Comparison of ENCODE assay signal across 9 cellular contexts in genomic region chrX:132592880-132593279, GRCh38.
DNase-seq lines count a peak whose midpoint lies in the region; ATAC-seq and TF ChIP-seq lines count a peak whose summit lies in the region.
"Had no signal": no experiment of that assay in that cellular context is flagged by ENCODE, and none has a peak within 500 bp of the region (broad histone marks: within the 10 kb centered on the region; RNA-seq: fewer than 3 reads in every experiment).

No MANE protein-coding gene starts in this region.

- H3K36me3 Mint-ChIP-seq in neural progenitor cell, result no peaks in the 10 kb centered on the region

- TF ChIP-seq POLR2A in NB4 (IDR thresholded peaks at IDR 0.05; ENCODE audit: extremely low read depth, insufficient read length), result no peak

- no peak overlapping the region for H3K4me3 Mint-ChIP-seq in neural progenitor cell
- H3K4me3 Mint-ChIP-seq: stimulated activated naive CD8-positive, alpha-beta T cell treated with anti-CD3 and anti-CD28 coated beads, Interleukin-15, Interleukin-2, amounts not matched to agents 100 ng/mL and 50 ng/mL, for 24 hours had no signal

- peak; percentile 18 for TF ChIP-seq CTCF in NB4 (IDR thresholded peaks at IDR 0.05; ENCODE audit: low read depth, low read length)
- peak; percentile 64 for TF ChIP-seq CTCF in brain microvascular endothelial cell (IDR thresholded peaks at IDR 0.05; ENCODE audit: low read depth, low read length, missing control alignments)
- peak; percentile 44 for TF ChIP-seq CTCF in neural progenitor cell (IDR thresholded peaks at IDR 0.05)

- no peaks in the 10 kb centered on the region for H3K79me2 ChIP-seq in neural progenitor cell (ENCODE audit: low read depth)

- H3K4me1 Mint-ChIP-seq in neural progenitor cell, result peaks cover 22% of the 10 kb centered on the region

- peaks cover 6% of the 10 kb centered on the region for H3K9me3 ChIP-seq in neural progenitor cell (ENCODE audit: low read depth)

- H3K9me3 Mint-ChIP-seq in neural progenitor cell, result no peaks in the 10 kb centered on the region
- H3K9me3 Mint-ChIP-seq: stimulated activated naive CD8-positive, alpha-beta T cell treated with anti-CD3 and anti-CD28 coated beads, Interleukin-15, Interleukin-2, amounts not matched to agents 100 ng/mL and 50 ng/mL, for 24 hours had no signal

- H3K27ac ChIP-seq in brain microvascular endothelial cell (no peak overlapping the region), neural progenitor cell (no peak overlapping the region)

- no peaks in the 10 kb centered on the region for H3F3A ChIP-seq in neural progenitor cell (ENCODE audit: low read depth)

- H3K9ac ChIP-seq in neural progenitor cell, result no peak overlapping the region

- peaks cover 2% of the 10 kb centered on the region for H3K27me3 Mint-ChIP-seq in neural progenitor cell (ENCODE audit: insufficient read depth, low read depth)
- H3K27me3 Mint-ChIP-seq: stimulated activated naive CD8-positive, alpha-beta T cell treated with anti-CD3 and anti-CD28 coated beads, Interleukin-15, Interleukin-2, amounts not matched to agents 100 ng/mL and 50 ng/mL, for 24 hours had no signal

- H3K36me3 ChIP-seq in brain microvascular endothelial cell (replicated peaks), result no peaks in the 10 kb centered on the region
- H3K36me3 ChIP-seq in neural progenitor cell, result no peaks in the 10 kb centered on the region

- no peak overlapping the region for H3K4me2 ChIP-seq in neural progenitor cell

- H3K27ac Mint-ChIP-seq in neural progenitor cell, result no peak overlapping the region
- H3K27ac Mint-ChIP-seq: stimulated activated naive CD8-positive, alpha-beta T cell treated with anti-CD3 and anti-CD28 coated beads, Interleukin-15, Interleukin-2, amounts not matched to agents 100 ng/mL and 50 ng/mL, for 24 hours had no signal

- peaks cover 11% of the 10 kb centered on the region for H3K4me1 ChIP-seq in neural progenitor cell

- H3K4me3 ChIP-seq in NB4 (ENCODE audit: low read depth, low read length) (no peak overlapping the region), brain microvascular endothelial cell (ENCODE audit: low read depth, low read length) (no peak overlapping the region), neural progenitor cell (no peak overlapping the region)

- ATAC-seq in GM21360 (IDR thresholded peaks at IDR 0.05; ENCODE audit: unreplicated experiment), result no peak

- H4K20me1 ChIP-seq in neural progenitor cell (ENCODE audit: low read depth), result no peaks in the 10 kb centered on the region

- H3K27me3 ChIP-seq in brain microvascular endothelial cell (replicated peaks) (no peaks in the 10 kb centered on the region), neural progenitor cell (no peaks in the 10 kb centered on the region)

- in situ Hi-C loops in brain microvascular endothelial cell (cut with HindIII; ENCODE audit: low pct_ligation_motif_present, low sequenced_read_pairs), result no loop called here

- DNase-seq in NCI-H524 (lab: John Stamatoyannopoulos, UW), result peak; percentile 5 to 29
- DNase-seq in NCI-H524 treated with DMSO at 0.1 percent for 48 hours (lab: John Stamatoyannopoulos, UW), result no peak
- peak; percentile 22 for DNase-seq in NB4 (ENCODE audit: low read depth)
- peak; percentile 1 for DNase-seq in brain microvascular endothelial cell
- peak; percentile 49 for DNase-seq in neural progenitor cell (ENCODE audit: low spot score)
- no peak for DNase-seq in NCI-H1048 (lab: John Stamatoyannopoulos, UW)
- DNase-seq in effector CD4-positive, alpha-beta T cell, result no peak

- no peak overlapping the region for H2AFZ ChIP-seq in neural progenitor cell (replicated peaks)

Comparison
In these comparisons a context has a peak if more than half of its experiments do, and no peak if none do; other contexts are left out.
1. DNase-seq: peak in NCI-H524 (2 of 2), NB4 (single experiment), brain microvascular endothelial cell (single experiment) and neural progenitor cell (single experiment); none in NCI-H524 treated with DMSO at 0.1 percent for 48 hours (single experiment), NCI-H1048 (single experiment) and effector CD4-positive, alpha-beta T cell (single experiment).
2. Peak in every context shown above with its lines, with median percentiles within 50 percentile points of each other: CTCF ChIP-seq.